In the genomic region with DNA sequence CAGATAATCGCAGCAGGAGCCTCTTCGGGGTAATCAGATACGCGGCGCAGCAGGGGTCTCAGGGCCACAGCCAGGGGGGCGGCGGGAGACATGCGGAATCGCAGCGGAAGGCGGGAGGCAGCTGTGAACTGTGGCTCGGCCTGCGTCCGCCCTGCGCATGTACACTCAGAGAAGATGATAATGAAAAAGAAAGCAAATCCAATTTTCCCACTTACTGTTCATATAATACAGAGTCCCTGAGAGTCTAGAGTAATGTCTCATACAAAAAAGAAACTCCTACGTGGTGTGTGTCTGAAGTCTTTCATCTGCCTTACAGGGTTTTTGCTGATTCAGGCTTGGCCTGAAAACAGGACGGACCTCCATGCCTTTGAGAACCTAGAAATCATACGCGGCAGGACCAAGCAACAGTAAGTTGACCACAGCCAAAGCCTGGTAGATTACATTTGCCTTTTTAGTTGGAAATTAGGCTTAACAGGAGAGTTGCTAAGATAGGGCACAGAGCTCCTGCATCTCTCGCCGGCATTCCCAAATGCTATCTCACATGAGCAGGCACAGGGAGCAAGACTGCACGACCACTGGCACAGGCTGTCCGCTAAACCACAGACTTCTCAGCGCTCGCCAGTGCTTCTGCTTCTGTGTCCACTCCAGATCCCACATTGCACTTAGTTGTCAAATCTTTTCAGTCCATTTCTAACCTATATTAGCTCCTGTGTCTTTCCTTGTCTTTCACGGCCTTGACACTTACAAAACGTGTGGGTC, we compare ENCODE assay signal across 23 cellular contexts.
DNase-seq lines count a peak whose midpoint lies in the region; ATAC-seq and TF ChIP-seq lines count a peak whose summit lies in the region.
"Had no signal": no experiment of that assay in that cellular context is flagged by ENCODE, and none has a peak within 500 bp of the region (broad histone marks: within the 10 kb centered on the region; RNA-seq: fewer than 3 reads in every experiment).

No MANE protein-coding gene starts in this region.

- TF ChIP-seq CTCF in RWPE1 (conservative IDR thresholded peaks at IDR 0.05; ENCODE audit: low read depth): no peak
- TF ChIP-seq CTCF in endodermal cell (conservative IDR thresholded peaks at IDR 0.05): no peak
- no peak for TF ChIP-seq CTCF in lower lobe of right lung (IDR thresholded peaks at IDR 0.05)
- no peak for TF ChIP-seq CTCF in upper lobe of right lung (IDR thresholded peaks at IDR 0.05)
- TF ChIP-seq CTCF in esophagus squamous epithelium (IDR thresholded peaks at IDR 0.05): no peak

- peaks cover 6% of the 10 kb centered on the region for H3K4me1 ChIP-seq in endodermal cell (ENCODE audit: control insufficient read depth, insufficient read depth, low read length)
- no peaks in the 10 kb centered on the region for H3K4me1 ChIP-seq in lower lobe of right lung
- no peaks in the 10 kb centered on the region for H3K4me1 ChIP-seq in upper lobe of right lung
- H3K4me1 ChIP-seq in esophagus squamous epithelium: no peaks in the 10 kb centered on the region
- H3K4me1 ChIP-seq: parathyroid adenoma, transverse colon had no signal

- H3K4me3 Mint-ChIP-seq in endodermal cell: peak overlapping the region; percentile 22
- H3K4me3 Mint-ChIP-seq: stimulated activated naive B cell treated with anti-CD40 and anti-IgM and Interleukin-4, amounts not matched to agents 10 μg/mL and 1 μg/mL and 100 μg/mL, for 72 hours; T-helper 17 cell had no signal

- H3K27me3 ChIP-seq in endodermal cell (ENCODE audit: control insufficient read depth, insufficient read depth, low read length, poor library complexity, severe bottlenecking) (no peaks in the 10 kb centered on the region), lower lobe of right lung (ENCODE audit: low read depth) (no peaks in the 10 kb centered on the region), upper lobe of right lung (no peaks in the 10 kb centered on the region), esophagus squamous epithelium (no peaks in the 10 kb centered on the region)
- H3K27me3 ChIP-seq: esophagus muscularis mucosa, transverse colon had no signal

- no peaks in the 10 kb centered on the region for H3K9me3 Mint-ChIP-seq in endodermal cell

- POLR2A ChIA-PET in RWPE1 (lab: Yijun Ruan, JAX; ENCODE audit: low non-redundant PET): no interaction called here

- WGBS in endodermal cell (ENCODE audit: insufficient coverage in 1 of 2, insufficient read length in 1 of 2), 2 experiments: 88% methylated on average over 20 to 27 of the region's 27 CpGs
- 84 to 89% methylated on average over 25 to 27 of the region's 27 CpGs for WGBS in esophagus squamous epithelium, 2 donors

- ATAC-seq in lower lobe of right lung (no peak), upper lobe of right lung (no peak)
- ATAC-seq: mucosa of descending colon; stimulated activated naive B cell treated with anti-CD40 and anti-IgM and Interleukin-4, amounts not matched to agents 10 μg/mL and 1 μg/mL and 100 μg/mL, for 72 hours; T-helper 17 cell had no signal

- H3K4me3 ChIP-seq in endodermal cell (ENCODE audit: low read length) (no peak overlapping the region), lower lobe of right lung (no peak overlapping the region), upper lobe of right lung (no peak overlapping the region), esophagus squamous epithelium (no peak overlapping the region)
- H3K4me3 ChIP-seq: esophagus muscularis mucosa, mucosa of descending colon, transverse colon had no signal

- H3K36me3 Mint-ChIP-seq in endodermal cell (ENCODE audit: low read depth): no peaks in the 10 kb centered on the region
- H3K36me3 Mint-ChIP-seq: stimulated activated naive B cell treated with anti-CD40 and anti-IgM and Interleukin-4, amounts not matched to agents 10 μg/mL and 1 μg/mL and 100 μg/mL, for 72 hours had no signal

- peaks cover 7% of the 10 kb centered on the region for H3K27me3 Mint-ChIP-seq in endodermal cell (ENCODE audit: insufficient read depth)

- no peaks in the 10 kb centered on the region for H3K36me3 ChIP-seq in endodermal cell (ENCODE audit: control insufficient read depth, insufficient read depth, low read length)
- H3K36me3 ChIP-seq in lower lobe of right lung: peaks cover 87% of the 10 kb centered on the region
- peaks cover 86% of the 10 kb centered on the region for H3K36me3 ChIP-seq in upper lobe of right lung
- peaks cover 29 to 100% (median 49%) of the 10 kb centered on the region in 3 donors for H3K36me3 ChIP-seq in esophagus squamous epithelium

- H3K27ac Mint-ChIP-seq in endodermal cell: no peak overlapping the region
- H3K27ac Mint-ChIP-seq: stimulated activated naive B cell treated with anti-CD40 and anti-IgM and Interleukin-4, amounts not matched to agents 10 μg/mL and 1 μg/mL and 100 μg/mL, for 72 hours; T-helper 17 cell had no signal

- H3K4me1 Mint-ChIP-seq in endodermal cell: peaks cover 20% of the 10 kb centered on the region
- H3K4me1 Mint-ChIP-seq: stimulated activated naive B cell treated with anti-CD40 and anti-IgM and Interleukin-4, amounts not matched to agents 10 μg/mL and 1 μg/mL and 100 μg/mL, for 72 hours had no signal

- peak overlapping the region; percentile 18; the same call in 1 of the 2 replicates for H3K27ac ChIP-seq in RWPE1
- H3K27ac ChIP-seq in endodermal cell (ENCODE audit: low read depth, low read length): no peak overlapping the region
- peak overlapping the region; percentile 38 for H3K27ac ChIP-seq in lower lobe of right lung
- H3K27ac ChIP-seq in upper lobe of right lung: peak overlapping the region; percentile 25
- no peak overlapping the region for H3K27ac ChIP-seq in esophagus squamous epithelium
- H3K27ac ChIP-seq: parathyroid adenoma, transverse colon had no signal

- CTCF ChIA-PET in RWPE1 (lab: Yijun Ruan, JAX): interaction anchor here (0.7 to 0.8 kb wide), 2 partner anchors 11 to 136 kb away, joined by 3 read pairs; no protein-coding TSS in a partner anchor

- intact Hi-C loops in lower lobe of right lung (cut with DNase I): no loop called here
- intact Hi-C loops in upper lobe of right lung (cut with DNase I): no loop called here
- intact Hi-C loops in esophagus squamous epithelium (cut with DNase I): no loop called here

- no peak for TF ChIP-seq POLR2A in erythroblast (IDR thresholded peaks at IDR 0.05; ENCODE audit: low read length)
- TF ChIP-seq POLR2A in esophagus squamous epithelium (IDR thresholded peaks at IDR 0.05): no peak

- H3K9ac ChIP-seq in endodermal cell (ENCODE audit: extremely low read depth, low read length, poor library complexity, severe bottlenecking): no peak overlapping the region
- H3K9ac ChIP-seq: parathyroid adenoma had no signal

- DNase-seq in RWPE1 (ENCODE audit: low spot score): no peak
- DNase-seq in endodermal cell: no peak
- DNase-seq in lower lobe of right lung: no peak
- DNase-seq in upper lobe of right lung: no peak
- DNase-seq in erythroblast (lab: John Stamatoyannopoulos, UW): no peak
- DNase-seq in HUDEP-2 (lab: John Stamatoyannopoulos, UW; ENCODE audit: unreplicated experiment in 76 of 76): no peak
- DNase-seq in esophagus squamous epithelium (lab: John Stamatoyannopoulos, UW): no peak
- no peak for DNase-seq in nucleus accumbens (lab: John Stamatoyannopoulos, UW)
- DNase-seq: amygdala; dermis blood vessel endothelial cell; GDM1; HCEC 1CT; KBM-7; mucosa of descending colon; NCI-H1092 treated with DMSO at 0.1 percent for 48 hours; NCI-H2171 treated with DMSO at 0.1 percent for 48 hours; NK-92 treated with Interleukin-12 subunit alpha and Interleukin-12 subunit beta, amount 100 ng/mL, for 24 hours; stimulated activated CD4-positive, alpha-beta T cell treated with anti-CD3 and anti-CD28 coated beads, Interleukin-12 subunit alpha, Interleukin-12 subunit beta, amount 100 ng/mL, for 4 hours; stimulated activated naive B cell treated with anti-CD40 and anti-IgM and Interleukin-4, amounts not matched to agents 10 μg/mL and 1 μg/mL and 100 μg/mL, for 72 hours; T-helper 17 cell; transverse colon had no signal

- no peaks in the 10 kb centered on the region for H3K9me3 ChIP-seq in endodermal cell (ENCODE audit: control insufficient read depth, low read length)
- H3K9me3 ChIP-seq in lower lobe of right lung: no peaks in the 10 kb centered on the region
- H3K9me3 ChIP-seq in upper lobe of right lung: no peaks in the 10 kb centered on the region
- no peaks in the 10 kb centered on the region for H3K9me3 ChIP-seq in esophagus squamous epithelium
- H3K9me3 ChIP-seq: esophagus muscularis mucosa, mucosa of descending colon, transverse colon had no signal

Comparison
In these comparisons a context has a peak if more than half of its experiments do, and no peak if none do; other contexts are left out.
1. H3K27ac ChIP-seq: peak in RWPE1 (single experiment), lower lobe of right lung (single experiment) and upper lobe of right lung (single experiment); none in endodermal cell (single experiment) and esophagus squamous epithelium (0 of 4).